In the genomic region with DNA sequence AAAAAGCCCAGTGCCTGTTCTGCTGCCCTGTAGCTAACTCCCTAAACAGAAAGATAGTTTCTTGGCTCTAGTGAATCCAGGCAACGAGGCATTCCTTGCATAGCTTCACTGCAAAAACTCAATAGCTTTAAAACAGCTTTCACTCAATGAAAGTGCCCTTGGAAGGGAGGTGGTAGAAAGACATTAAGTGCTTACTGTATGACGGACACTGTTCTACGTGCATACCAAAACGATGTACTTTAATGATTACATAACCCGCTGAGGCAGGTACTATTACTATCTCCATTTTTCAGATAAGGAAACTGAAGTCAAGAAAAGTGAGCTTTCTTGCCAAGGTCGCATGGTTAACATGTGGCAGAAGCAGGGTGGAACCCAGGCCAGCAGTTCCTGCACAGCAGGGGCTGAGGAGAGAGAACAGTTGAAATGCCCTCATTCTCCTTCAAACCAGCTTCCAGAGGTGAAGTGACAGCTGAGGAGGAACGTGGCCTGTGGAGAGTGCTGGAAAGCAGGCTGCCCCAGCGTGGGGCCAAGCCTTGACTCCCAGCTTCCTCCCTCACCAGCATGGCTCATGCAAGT, we compare ENCODE assay signal across 10 cellular contexts.
DNase-seq lines count a peak whose midpoint lies in the region; ATAC-seq and TF ChIP-seq lines count a peak whose summit lies in the region.
"Had no signal": no experiment of that assay in that cellular context is flagged by ENCODE, and none has a peak within 500 bp of the region (broad histone marks: within the 10 kb centered on the region; RNA-seq: fewer than 3 reads in every experiment).

No MANE protein-coding gene starts in this region.

- H3K4me3 Mint-ChIP-seq in CD14-positive monocyte: no peak overlapping the region
- H3K4me3 Mint-ChIP-seq: CD4-positive, alpha-beta T cell had no signal

- TF ChIP-seq CTCF in CD14-positive monocyte (IDR thresholded peaks at IDR 0.05) (no peak), body of pancreas (IDR thresholded peaks at IDR 0.05) (no peak), left ventricle myocardium inferior (IDR thresholded peaks at IDR 0.05; ENCODE audit: borderline replicate concordance) (no peak)

- intact Hi-C loops in CD14-positive monocyte (cut with micrococcal nuclease) (no loop called here), body of pancreas (cut with DNase I) (no loop called here), left ventricle myocardium inferior (cut with micrococcal nuclease) (no loop called here)

- H3K9me3 ChIP-seq in body of pancreas (no peaks in the 10 kb centered on the region), left ventricle myocardium inferior (replicated peaks) (no peaks in the 10 kb centered on the region)

- ATAC-seq in body of pancreas: peak; percentile 72
- ATAC-seq in HG03097 (IDR thresholded peaks at IDR 0.05; ENCODE audit: low FRiP score, unreplicated experiment): no peak
- no peak for ATAC-seq in activated naive CD4-positive, alpha-beta T cell treated with anti-CD3 and anti-CD28 coated beads, Interleukin-2, amount 50 U/mL, for 72 hours

- H3K4me1 ChIP-seq in body of pancreas (peaks cover 49% of the 10 kb centered on the region), left ventricle myocardium inferior (peaks cover 29% of the 10 kb centered on the region)

- no peak for TF ChIP-seq POLR2A in body of pancreas (IDR thresholded peaks at IDR 0.05)

- H3K36me3 Mint-ChIP-seq in CD14-positive monocyte: no peaks in the 10 kb centered on the region
- H3K36me3 Mint-ChIP-seq in activated naive CD4-positive, alpha-beta T cell treated with anti-CD3 and anti-CD28 coated beads, Interleukin-2, amount 50 U/mL, for 72 hours: no peaks in the 10 kb centered on the region

- H3K36me3 ChIP-seq in body of pancreas (replicated peaks in 1 of 2; ENCODE audit: insufficient read depth in 1 of 2, low read depth in 2 of 2): no peaks in the 10 kb centered on the region
- H3K36me3 ChIP-seq in left ventricle myocardium inferior: no peaks in the 10 kb centered on the region

- H3K9me3 Mint-ChIP-seq in CD14-positive monocyte: peaks cover 0 to 2% (median 0%) of the 10 kb centered on the region in 7 donors
- no peaks in the 10 kb centered on the region for H3K9me3 Mint-ChIP-seq in activated naive CD4-positive, alpha-beta T cell treated with anti-CD3 and anti-CD28 coated beads, Interleukin-2, amount 50 U/mL, for 72 hours
- H3K9me3 Mint-ChIP-seq: CD4-positive, alpha-beta T cell had no signal

- peaks cover 30% of the 10 kb centered on the region for H3K4me1 Mint-ChIP-seq in CD14-positive monocyte

- peak overlapping the region in 4 of 7 donors; percentile 81 to 96 (median 89) for H3K27ac Mint-ChIP-seq in CD14-positive monocyte
- no peak overlapping the region for H3K27ac Mint-ChIP-seq in activated naive CD4-positive, alpha-beta T cell treated with anti-CD3 and anti-CD28 coated beads, Interleukin-2, amount 50 U/mL, for 72 hours
- H3K27ac Mint-ChIP-seq: CD4-positive, alpha-beta T cell had no signal

- H3K27ac ChIP-seq in body of pancreas (peak overlapping the region; percentile 68 to 88 (median 84)), left ventricle myocardium inferior (replicated peaks) (peak overlapping the region; percentile 62)

- peaks cover 0 to 3% (median 0%) of the 10 kb centered on the region in 3 donors for H3K27me3 Mint-ChIP-seq in CD14-positive monocyte (ENCODE audit: low read depth in 3 of 3)

- H3K27me3 ChIP-seq in body of pancreas: no peaks in the 10 kb centered on the region
- H3K27me3 ChIP-seq in left ventricle myocardium inferior (ENCODE audit: low read depth): no peaks in the 10 kb centered on the region
- H3K27me3 ChIP-seq: dorsolateral prefrontal cortex had no signal

- WGBS in body of pancreas, 2 donors: 11 to 13% methylated on average over 7 to 8 of the region's 8 CpGs

- H3K4me3 ChIP-seq in body of pancreas: no peak overlapping the region
- no peak overlapping the region for H3K4me3 ChIP-seq in left ventricle myocardium inferior
- H3K4me3 ChIP-seq: dorsolateral prefrontal cortex had no signal

- DNase-seq in CD14-positive monocyte (ENCODE audit: low spot score): no peak
- DNase-seq in body of pancreas: peak; percentile 32 to 59 (median 56)
- no peak for DNase-seq in left ventricle myocardium inferior
- peak; percentile 44 for DNase-seq in renal cortical epithelial cell (ENCODE audit: low read depth)
- no peak for DNase-seq in activated naive CD4-positive, alpha-beta T cell treated with anti-CD3 and anti-CD28 coated beads, Interleukin-2, amount 50 U/mL, for 72 hours (ENCODE audit: low spot score in 2 of 2)
- no peak for DNase-seq in activated CD8-positive, alpha-beta memory T cell treated with anti-CD3 and anti-CD28 coated beads, Interleukin-2, amount 50 U/mL, for 4 hours
- no peak for DNase-seq in NCI-H128 (lab: John Stamatoyannopoulos, UW; ENCODE audit: unreplicated experiment)
- DNase-seq: CD4-positive, alpha-beta T cell; dorsolateral prefrontal cortex had no signal

Comparison
In these comparisons a context has a peak if more than half of its experiments do, and no peak if none do; other contexts are left out.
1. DNase-seq: peak in body of pancreas (4 of 4) and renal cortical epithelial cell (single experiment); none in CD14-positive monocyte (single experiment), left ventricle myocardium inferior (single experiment), activated naive CD4-positive, alpha-beta T cell treated with anti-CD3 and anti-CD28 coated beads, Interleukin-2, amount 50 U/mL, for 72 hours (0 of 2), activated CD8-positive, alpha-beta memory T cell treated with anti-CD3 and anti-CD28 coated beads, Interleukin-2, amount 50 U/mL, for 4 hours (single experiment) and NCI-H128 (single experiment).
2. H3K27ac Mint-ChIP-seq: peak in CD14-positive monocyte (4 of 7); none in activated naive CD4-positive, alpha-beta T cell treated with anti-CD3 and anti-CD28 coated beads, Interleukin-2, amount 50 U/mL, for 72 hours (0 of 2).